Comparison of ENCODE assay signal across 8 cellular contexts in genomic region chr5:1103505-1104326, GRCh38. TPM values are rescaled to one million over a fixed set of nuclear protein-coding genes. Genes with fewer than 3 reads are reported as not detected.
A peak's percentile ranks its signal among the peaks of the same experiment; 100 is the strongest.
DNase-seq lines count a peak whose midpoint lies in the region; ATAC-seq and TF ChIP-seq lines count a peak whose summit lies in the region.

No MANE protein-coding gene starts in this region.

- no peak for TF ChIP-seq CTCF in hepatocyte (IDR thresholded peaks at IDR 0.05; ENCODE audit: poor library complexity)
- TF ChIP-seq CTCF in MM.1S (IDR thresholded peaks at IDR 0.05; ENCODE audit: low read length), result no peak

- no peak overlapping the region for H2AFZ ChIP-seq in hepatocyte
- no peak overlapping the region for H2AFZ ChIP-seq in MM.1S (ENCODE audit: low read length)

- no peak overlapping the region for H3K9ac ChIP-seq in MM.1S (ENCODE audit: low read length)

- no peak for ATAC-seq in stimulated activated memory B cell treated with anti-CD40 and anti-IgM and Interleukin-4, amounts not matched to agents 10 μg/mL and 1 μg/mL and 100 μg/mL, for 72 hours
- ATAC-seq in GM21515 (IDR thresholded peaks at IDR 0.05; ENCODE audit: unreplicated experiment), result no peak

- H3K27me3 ChIP-seq in hepatocyte (no peaks in the 10 kb centered on the region), MM.1S (replicated peaks; ENCODE audit: insufficient read depth, low read length) (no peaks in the 10 kb centered on the region)

- DNase-seq in NCI-H1092 (lab: John Stamatoyannopoulos, UW), result peak; percentile 61
- no peak for DNase-seq in activated T-helper 2 cell treated with anti-CD3 and anti-CD28 coated beads, Interferon-gamma antibody, Interleukin-2, Interleukin-4, amounts not matched to agents 10 μg/mL and 5 μg/mL and 100 μg/mL, durations not matched to agents 14 hours and 24 hours and 36 hours (ENCODE audit: low spot score)
- DNase-seq in hepatocyte (ENCODE audit: low spot score), result peak; percentile 64
- DNase-seq in MM.1S, result no peak
- DNase-seq in occipital lobe (lab: John Stamatoyannopoulos, UW), result no peak
- no peak for DNase-seq in A172 (ENCODE audit: low spot score)

- H3K36me3 ChIP-seq in hepatocyte (replicated peaks; ENCODE audit: insufficient read depth, low read depth) (no peaks in the 10 kb centered on the region), MM.1S (replicated peaks; ENCODE audit: insufficient read depth, low read length) (no peaks in the 10 kb centered on the region)

- H3K9me2 ChIP-seq in hepatocyte (replicated peaks; ENCODE audit: insufficient read depth) (no peaks in the 10 kb centered on the region), MM.1S (replicated peaks; ENCODE audit: insufficient read depth, low read length) (no peaks in the 10 kb centered on the region)

- peaks cover 35% of the 10 kb centered on the region for H4K20me1 ChIP-seq in hepatocyte (ENCODE audit: insufficient read depth, poor library complexity, severe bottlenecking)
- H4K20me1 ChIP-seq in MM.1S (ENCODE audit: insufficient read depth, low read length), result 0 out of 2 replicates have a peak, but pooled peaks cover 6% of the 10 kb centered on the region

- H3K4me2 ChIP-seq in hepatocyte (peak overlapping the region; percentile 71), MM.1S (ENCODE audit: low read depth, low read length) (no peak overlapping the region)

- H3K79me2 ChIP-seq in hepatocyte (peaks cover 82% of the 10 kb centered on the region), MM.1S (ENCODE audit: low read length) (peaks cover 98% of the 10 kb centered on the region)

- peaks cover 52% of the 10 kb centered on the region for H3K4me1 Mint-ChIP-seq in activated T-helper 2 cell treated with anti-CD3 and anti-CD28 coated beads, Interferon-gamma antibody, Interleukin-2, Interleukin-4, amounts not matched to agents 10 μg/mL and 5 μg/mL and 100 μg/mL, durations not matched to agents 14 hours and 24 hours and 36 hours (ENCODE audit: low read depth)
- H3K4me1 Mint-ChIP-seq in stimulated activated memory B cell treated with anti-CD40 and anti-IgM and Interleukin-4, amounts not matched to agents 10 μg/mL and 1 μg/mL and 100 μg/mL, for 72 hours, result peaks cover 69% of the 10 kb centered on the region

- no peaks in the 10 kb centered on the region for H3K9me3 ChIP-seq in hepatocyte (ENCODE audit: low read depth)
- no peaks in the 10 kb centered on the region for H3K9me3 ChIP-seq in MM.1S (replicated peaks; ENCODE audit: insufficient read depth, low read length)

- no peaks in the 10 kb centered on the region for H3K27me3 Mint-ChIP-seq in activated T-helper 2 cell treated with anti-CD3 and anti-CD28 coated beads, Interferon-gamma antibody, Interleukin-2, Interleukin-4, amounts not matched to agents 10 μg/mL and 5 μg/mL and 100 μg/mL, durations not matched to agents 14 hours and 24 hours and 36 hours (ENCODE audit: low read depth)
- H3K27me3 Mint-ChIP-seq in stimulated activated memory B cell treated with anti-CD40 and anti-IgM and Interleukin-4, amounts not matched to agents 10 μg/mL and 1 μg/mL and 100 μg/mL, for 72 hours, result no peaks in the 10 kb centered on the region

- no peaks in the 10 kb centered on the region for H3F3A ChIP-seq in MM.1S (ENCODE audit: insufficient read depth, low read length)

- peak overlapping the region; percentile 98 for H3K27ac ChIP-seq in hepatocyte
- no peak overlapping the region for H3K27ac ChIP-seq in MM.1S (ENCODE audit: low read length)

- H3K4me3 Mint-ChIP-seq in activated T-helper 2 cell treated with anti-CD3 and anti-CD28 coated beads, Interferon-gamma antibody, Interleukin-2, Interleukin-4, amounts not matched to agents 10 μg/mL and 5 μg/mL and 100 μg/mL, durations not matched to agents 14 hours and 24 hours and 36 hours (ENCODE audit: low read depth), result peak overlapping the region; percentile 78
- H3K4me3 Mint-ChIP-seq in stimulated activated memory B cell treated with anti-CD40 and anti-IgM and Interleukin-4, amounts not matched to agents 10 μg/mL and 1 μg/mL and 100 μg/mL, for 72 hours, result peak overlapping the region; percentile 81

- intact Hi-C loops in activated T-helper 2 cell treated with anti-CD3 and anti-CD28 coated beads, Interferon-gamma antibody, Interleukin-2, Interleukin-4, amounts not matched to agents 10 μg/mL and 5 μg/mL and 100 μg/mL, durations not matched to agents 14 hours and 24 hours and 36 hours (cut with micrococcal nuclease), result no loop called here

- peaks cover 14% of the 10 kb centered on the region for H3K36me3 Mint-ChIP-seq in activated T-helper 2 cell treated with anti-CD3 and anti-CD28 coated beads, Interferon-gamma antibody, Interleukin-2, Interleukin-4, amounts not matched to agents 10 μg/mL and 5 μg/mL and 100 μg/mL, durations not matched to agents 14 hours and 24 hours and 36 hours (ENCODE audit: low read depth)
- no peaks in the 10 kb centered on the region for H3K36me3 Mint-ChIP-seq in stimulated activated memory B cell treated with anti-CD40 and anti-IgM and Interleukin-4, amounts not matched to agents 10 μg/mL and 1 μg/mL and 100 μg/mL, for 72 hours

- no peaks in the 10 kb centered on the region for H3K9me3 Mint-ChIP-seq in activated T-helper 2 cell treated with anti-CD3 and anti-CD28 coated beads, Interferon-gamma antibody, Interleukin-2, Interleukin-4, amounts not matched to agents 10 μg/mL and 5 μg/mL and 100 μg/mL, durations not matched to agents 14 hours and 24 hours and 36 hours
- no peaks in the 10 kb centered on the region for H3K9me3 Mint-ChIP-seq in stimulated activated memory B cell treated with anti-CD40 and anti-IgM and Interleukin-4, amounts not matched to agents 10 μg/mL and 1 μg/mL and 100 μg/mL, for 72 hours

- H3K4me1 ChIP-seq in hepatocyte (ENCODE audit: insufficient read depth), result peaks cover 87% of the 10 kb centered on the region
- H3K4me1 ChIP-seq in MM.1S (ENCODE audit: low read length), result no peaks in the 10 kb centered on the region

- H3K4me3 ChIP-seq in hepatocyte, result no peak overlapping the region
- H3K4me3 ChIP-seq in MM.1S (ENCODE audit: low read length), result no peak overlapping the region

- peak overlapping the region; percentile 63 for H3K27ac Mint-ChIP-seq in activated T-helper 2 cell treated with anti-CD3 and anti-CD28 coated beads, Interferon-gamma antibody, Interleukin-2, Interleukin-4, amounts not matched to agents 10 μg/mL and 5 μg/mL and 100 μg/mL, durations not matched to agents 14 hours and 24 hours and 36 hours
- H3K27ac Mint-ChIP-seq in stimulated activated memory B cell treated with anti-CD40 and anti-IgM and Interleukin-4, amounts not matched to agents 10 μg/mL and 1 μg/mL and 100 μg/mL, for 72 hours, result peak overlapping the region; percentile 94

- WGBS in hepatocyte (ENCODE audit: low lambda C conversion rate, missing lambda C conversion rate), result 71% methylated on average over 32 of the region's 33 CpGs

RNA-seq across cellular contexts. Expression of gene SLC12A7, which starts 8.1 kb away (rescaled TPM):
- total RNA-seq in activated T-helper 2 cell treated with anti-CD3 and anti-CD28 coated beads, Interferon-gamma antibody, Interleukin-2, Interleukin-4, amounts not matched to agents 10 μg/mL and 5 μg/mL and 100 μg/mL, durations not matched to agents 14 hours and 24 hours and 36 hours, result 31.1 and 31.9 TPM in 2 replicates
- total RNA-seq in hepatocyte, result 19.7 and 30.2 TPM in 2 replicates
- 31.3 and 34.3 TPM in 2 replicates for polyA plus RNA-seq in hepatocyte
- total RNA-seq in occipital lobe, result 4.4 TPM
- 8.5 and 10.2 TPM in 2 replicates for total RNA-seq in A172 (2014; rRNA removed; shearing (Covaris generic))

Comparison
In these comparisons a context has a peak if more than half of its experiments do, and no peak if none do; other contexts are left out.
1. DNase-seq: peak in NCI-H1092 (single experiment) and hepatocyte (single experiment); none in activated T-helper 2 cell treated with anti-CD3 and anti-CD28 coated beads, Interferon-gamma antibody, Interleukin-2, Interleukin-4, amounts not matched to agents 10 μg/mL and 5 μg/mL and 100 μg/mL, durations not matched to agents 14 hours and 24 hours and 36 hours (single experiment), MM.1S (single experiment), occipital lobe (single experiment) and A172 (single experiment).